22 cellular contexts compared by ENCODE assay signal in the genomic region with DNA sequence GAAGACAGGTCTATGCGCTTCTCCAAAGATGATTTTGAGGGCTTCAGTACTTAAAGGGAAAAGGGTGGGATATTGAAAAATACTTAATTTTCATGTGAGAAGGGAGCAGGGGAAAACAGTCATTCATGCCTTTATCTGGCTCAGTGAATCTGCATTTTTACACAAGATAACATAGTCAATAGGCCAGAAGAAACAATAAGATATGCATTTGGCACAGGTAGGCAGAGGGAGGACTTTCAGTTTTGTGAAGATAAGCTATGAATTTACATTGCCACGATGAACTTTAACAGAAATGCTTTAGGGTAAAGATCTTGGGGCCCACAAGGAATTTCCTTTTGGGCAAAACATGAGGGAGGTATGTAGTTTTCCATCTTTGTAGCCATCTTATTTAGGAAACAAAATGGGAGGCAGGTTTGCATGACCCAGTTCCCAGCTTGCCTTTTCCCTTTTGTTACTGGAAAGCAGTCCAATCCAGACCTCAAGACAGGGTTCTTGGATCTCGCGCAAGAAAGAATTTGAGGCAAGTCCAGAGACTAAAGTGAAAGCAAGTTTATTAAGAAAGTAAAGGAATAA.
"Had no signal": no experiment of that assay in that cellular context is flagged by ENCODE, and none has a peak within 500 bp of the region (broad histone marks: within the 10 kb centered on the region; RNA-seq: fewer than 3 reads in every experiment).

No MANE protein-coding gene starts in this region.

- ATAC-seq: Panc1, PC-3, SK-N-SH treated with all-trans-retinoic acid at 6 μM for 48 hours had no signal

- FAIRE-seq: HTR-8/SVneo had no signal

- H3K27ac ChIP-seq: HL-60, RWPE1 had no signal

- DNase-seq: Karpas-422, KG1, MM.1S, NCI-H1092 treated with DMSO at 0.1 percent for 48 hours, NCI-H1436, NCI-H187, NCI-H2029, NCI-H2081 treated with DMSO at 0.1 percent for 48 hours, NCI-H2171, NCI-H226, NCI-H446, NCI-H510A, NCI-H524 treated with DMSO at 0.1 percent for 48 hours, NCI-H69, NCI-H774, PC-3, SHP77 had no signal
